ENCODE assay signal across 1 cellular context in genomic region chr13:37306778-37307544, GRCh38.
TF ChIP-seq lines count a peak whose summit lies in the region.

No MANE protein-coding gene starts in this region.

TF ChIP-seq in H1, 55 proteins besides CTCF, POLR2A, EP300 and RAD21:
- no peak for TF ChIP-seq SIRT6 (IDR thresholded peaks at IDR 0.05; ENCODE audit: low read length)
- no peak for TF ChIP-seq SP2 (IDR thresholded peaks at IDR 0.05; ENCODE audit: low read length)
- TF ChIP-seq TBP (IDR thresholded peaks at IDR 0.05; ENCODE audit: low read depth, low read length): no peak
- no peak for TF ChIP-seq HDAC6 (IDR thresholded peaks at IDR 0.05; ENCODE audit: low read depth, low read length)
- TF ChIP-seq CEBPB (IDR thresholded peaks at IDR 0.05; ENCODE audit: low read depth, low read length): no peak
- TF ChIP-seq TEAD4 (IDR thresholded peaks at IDR 0.05; ENCODE audit: low read depth, low read length): no peak
- TF ChIP-seq SAP30 (IDR thresholded peaks at IDR 0.05; ENCODE audit: insufficient read depth, insufficient replicate concordance, low read length): no peak
- no peak for TF ChIP-seq ATF3 (IDR thresholded peaks at IDR 0.05; ENCODE audit: insufficient read depth, low read depth, low read length)
- no peak for TF ChIP-seq USF2 (IDR thresholded peaks at IDR 0.05; ENCODE audit: low read length)
- TF ChIP-seq CBX8 (IDR thresholded peaks at IDR 0.05; ENCODE audit: borderline replicate concordance, low read depth, low read length): no peak
- TF ChIP-seq TAF7 (optimal IDR thresholded peaks at IDR 0.05; ENCODE audit: borderline replicate concordance, low read depth, low read length): no peak
TF ChIP-seq in H1: peak in this region for 0.
